Comparison of ENCODE assay signal across 27 cellular contexts in genomic region chr5:167908596-167908995, GRCh38.
"Had no signal": no experiment of that assay in that cellular context is flagged by ENCODE, and none has a peak within 500 bp of the region (broad histone marks: within the 10 kb centered on the region; RNA-seq: fewer than 3 reads in every experiment).

No MANE protein-coding gene starts in this region.

- ATAC-seq: activated CD8-positive, alpha-beta memory T cell treated with anti-CD3 and anti-CD28 coated beads, Interleukin-2, amount 10 ng/mL, durations not matched to agents 7 days and 5 days; activated CD8-positive, alpha-beta T cell treated with anti-CD3 and anti-CD28 coated beads for 36 hours; esophagus mucosa; left ventricle myocardium superior had no signal

- H3K4me3 Mint-ChIP-seq: activated CD4-positive, alpha-beta T cell treated with anti-CD3 and anti-CD28 coated beads, Interleukin-2, amount 10 ng/mL, durations not matched to agents 7 days and 5 days; activated CD8-positive, alpha-beta memory T cell treated with anti-CD3 and anti-CD28 coated beads, Interleukin-2, amount 10 ng/mL, durations not matched to agents 7 days and 5 days; activated CD8-positive, alpha-beta T cell treated with anti-CD3 and anti-CD28 coated beads for 36 hours; activated naive CD4-positive, alpha-beta T cell treated with anti-CD3 and anti-CD28 coated beads, Interleukin-2, amount 50 U/mL, for 24 hours; activated T-helper 1 cell treated with anti-CD3 and anti-CD28 coated beads, Interleukin-12 subunit alpha, Interleukin-12 subunit beta, Interleukin-2, Interleukin-4 antibody, amounts not matched to agents 30 ng/mL and 10 ng/mL and 1 ng/mL, durations not matched to agents 14 hours and 24 hours and 36 hours; brain; nephron progenitor cell had no signal

- H3K27ac Mint-ChIP-seq: activated CD4-positive, alpha-beta T cell treated with anti-CD3 and anti-CD28 coated beads, Interleukin-2, amount 10 ng/mL, durations not matched to agents 7 days and 5 days; activated CD8-positive, alpha-beta memory T cell treated with anti-CD3 and anti-CD28 coated beads, Interleukin-2, amount 10 ng/mL, durations not matched to agents 7 days and 5 days; activated CD8-positive, alpha-beta T cell treated with anti-CD3 and anti-CD28 coated beads for 36 hours; activated naive CD4-positive, alpha-beta T cell treated with anti-CD3 and anti-CD28 coated beads, Interleukin-2, amount 50 U/mL, for 24 hours; activated T-helper 1 cell treated with anti-CD3 and anti-CD28 coated beads, Interleukin-12 subunit alpha, Interleukin-12 subunit beta, Interleukin-2, Interleukin-4 antibody, amounts not matched to agents 30 ng/mL and 10 ng/mL and 1 ng/mL, durations not matched to agents 14 hours and 24 hours and 36 hours; brain; nephron progenitor cell; progenitor cell of endocrine pancreas had no signal

- DNase-seq: activated CD4-positive, alpha-beta T cell treated with anti-CD3 and anti-CD28 coated beads, Interleukin-2, amount 10 ng/mL, durations not matched to agents 7 days and 5 days; activated CD4-positive, CD25-positive, alpha-beta regulatory T cell treated with anti-CD3 and anti-CD28 coated beads, Interleukin-2, amount 50 U/mL, for 72 hours; activated CD8-positive, alpha-beta memory T cell treated with anti-CD3 and anti-CD28 coated beads, Interleukin-2, amount 10 ng/mL, durations not matched to agents 7 days and 5 days; activated CD8-positive, alpha-beta T cell treated with anti-CD3 and anti-CD28 coated beads for 36 hours; activated gamma-delta T cell treated with Interleukin-2 at 50 U/mL for 16 hours; activated T-cell treated with anti-CD3 and anti-CD28 coated beads for 4 hours; anterior cingulate cortex; caudate nucleus; dermis blood vessel endothelial cell; effector memory CD4-positive, alpha-beta T cell; head of caudate nucleus; hypothalamus; left ventricle myocardium superior; nephron progenitor cell; spleen; stimulated activated CD4-positive, alpha-beta T cell treated with anti-CD3 and anti-CD28 coated beads, Interleukin-4, amount 100 ng/mL, for 1 hour; stimulated activated naive CD4-positive, alpha-beta T cell; testis; trophoblast cell; WERI-Rb-1 had no signal

- H3K27me3 ChIP-seq: right atrium auricular region, spleen, testis, vagina had no signal

- H3K4me1 ChIP-seq: right atrium auricular region, spleen, testis, vagina had no signal

- H3K36me3 ChIP-seq: right atrium auricular region, spleen, vagina, WERI-Rb-1 had no signal

- H3K4me3 ChIP-seq: right atrium auricular region, spleen, testis, vagina had no signal

- H3K9me3 ChIP-seq: right atrium auricular region, spleen, testis, vagina had no signal

- H3K27me3 Mint-ChIP-seq: activated CD4-positive, alpha-beta T cell treated with anti-CD3 and anti-CD28 coated beads, Interleukin-2, amount 10 ng/mL, durations not matched to agents 7 days and 5 days; activated CD8-positive, alpha-beta memory T cell treated with anti-CD3 and anti-CD28 coated beads, Interleukin-2, amount 10 ng/mL, durations not matched to agents 7 days and 5 days; activated CD8-positive, alpha-beta T cell treated with anti-CD3 and anti-CD28 coated beads for 36 hours; activated naive CD4-positive, alpha-beta T cell treated with anti-CD3 and anti-CD28 coated beads, Interleukin-2, amount 50 U/mL, for 24 hours had no signal

- H3K27ac ChIP-seq: right atrium auricular region, spleen, testis, vagina, WERI-Rb-1 had no signal

- H3K4me1 Mint-ChIP-seq: activated CD4-positive, alpha-beta T cell treated with anti-CD3 and anti-CD28 coated beads, Interleukin-2, amount 10 ng/mL, durations not matched to agents 7 days and 5 days; activated CD8-positive, alpha-beta memory T cell treated with anti-CD3 and anti-CD28 coated beads, Interleukin-2, amount 10 ng/mL, durations not matched to agents 7 days and 5 days; activated naive CD4-positive, alpha-beta T cell treated with anti-CD3 and anti-CD28 coated beads, Interleukin-2, amount 50 U/mL, for 24 hours; nephron progenitor cell had no signal

- H3K9me3 Mint-ChIP-seq: activated CD4-positive, alpha-beta T cell treated with anti-CD3 and anti-CD28 coated beads, Interleukin-2, amount 10 ng/mL, durations not matched to agents 7 days and 5 days; activated CD8-positive, alpha-beta T cell treated with anti-CD3 and anti-CD28 coated beads for 36 hours; activated T-helper 1 cell treated with anti-CD3 and anti-CD28 coated beads, Interleukin-12 subunit alpha, Interleukin-12 subunit beta, Interleukin-2, Interleukin-4 antibody, amounts not matched to agents 30 ng/mL and 10 ng/mL and 1 ng/mL, durations not matched to agents 14 hours and 24 hours and 36 hours had no signal

- H3K36me3 Mint-ChIP-seq: activated CD8-positive, alpha-beta memory T cell treated with anti-CD3 and anti-CD28 coated beads, Interleukin-2, amount 10 ng/mL, durations not matched to agents 7 days and 5 days; activated naive CD4-positive, alpha-beta T cell treated with anti-CD3 and anti-CD28 coated beads, Interleukin-2, amount 50 U/mL, for 24 hours; brain had no signal
